In genomic region chr2:230823264-230823964, GRCh38 we compare ENCODE assay signal across 1 cellular context.
TF ChIP-seq lines count a peak whose summit lies in the region.

No MANE protein-coding gene starts in this region.

TF ChIP-seq in HepG2, 621 proteins besides CTCF, POLR2A, EP300 and RAD21:
- TF ChIP-seq ZNF678 (CRISPR knock-in tag; IDR thresholded peaks at IDR 0.05) (no peak), NBN (conservative IDR thresholded peaks at IDR 0.05) (no peak), ATF1 (CRISPR knock-in tag; IDR thresholded peaks at IDR 0.05) (no peak), POGZ (CRISPR knock-in tag; IDR thresholded peaks at IDR 0.05) (no peak), NFE2L2 (IDR thresholded peaks at IDR 0.05; ENCODE audit: low read length) (no peak), PAWR (CRISPR knock-in tag; IDR thresholded peaks at IDR 0.05; ENCODE audit: borderline replicate concordance) (no peak), RBM22 (optimal IDR thresholded peaks at IDR 0.05; ENCODE audit: low read length) (peak; percentile 93)
